Comparison of ENCODE assay signal across 11 cellular contexts in the genomic region with DNA sequence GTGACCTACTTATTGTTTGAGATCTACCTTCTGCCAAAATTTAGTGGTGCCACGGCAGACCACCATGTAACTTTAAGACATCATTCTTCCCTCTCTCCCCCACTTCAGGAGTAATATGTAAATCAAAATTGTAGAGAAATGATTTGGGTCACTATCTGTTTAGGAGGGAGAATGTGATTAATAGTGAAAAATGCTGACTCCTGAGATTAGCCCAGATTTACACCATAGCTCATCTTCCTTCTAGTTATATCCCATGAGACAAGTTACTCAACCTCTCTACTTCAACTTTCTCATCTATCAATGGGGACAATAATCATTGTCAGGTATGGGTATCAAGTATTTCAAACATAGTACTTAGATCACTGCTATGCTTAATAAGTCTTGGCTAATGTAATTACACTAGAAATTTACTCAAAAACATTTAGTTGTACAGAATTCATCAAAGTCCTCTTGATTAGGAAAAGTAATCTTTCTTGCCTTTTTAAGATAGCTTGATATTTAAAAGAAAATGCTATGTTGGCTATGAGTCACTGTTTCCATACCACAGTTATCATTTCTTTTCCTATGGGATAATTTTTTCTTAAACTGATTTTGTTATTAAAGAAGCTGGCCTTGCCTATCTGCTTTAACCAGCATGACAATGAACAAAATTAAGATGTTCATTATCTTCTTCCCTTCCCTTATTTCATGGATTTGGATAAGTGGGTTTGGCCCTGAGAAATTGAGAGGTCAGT.
DNase-seq lines count a peak whose midpoint lies in the region; ATAC-seq, FAIRE-seq and TF ChIP-seq lines count a peak whose summit lies in the region.
"Had no signal": no experiment of that assay in that cellular context is flagged by ENCODE, and none has a peak within 500 bp of the region (broad histone marks: within the 10 kb centered on the region; RNA-seq: fewer than 3 reads in every experiment).

No MANE protein-coding gene starts in this region.

- H3K4me2 ChIP-seq in GM23248 (ENCODE audit: unreplicated experiment): no peak overlapping the region
- no peak overlapping the region for H3K4me2 ChIP-seq in astrocyte (ENCODE audit: low read length)

- ATAC-seq in HG03095 (IDR thresholded peaks at IDR 0.05; ENCODE audit: unreplicated experiment): no peak
- ATAC-seq: HCT116 had no signal

- no peaks in the 10 kb centered on the region for H3K9me2 ChIP-seq in GM23248 (ENCODE audit: insufficient read depth)

- 91 to 94% methylated on average over 1 of the region's 1 CpG for WGBS in GM23248 (ENCODE audit: low coverage in 1 of 2, low lambda C conversion rate in 2 of 2, missing lambda C conversion rate in 2 of 2), 2 experiments

- H2AFZ ChIP-seq in GM23248 (no peak overlapping the region), astrocyte (ENCODE audit: low read depth, low read length) (no peak overlapping the region)

- no peaks in the 10 kb centered on the region for H3K36me3 ChIP-seq in GM23248 (ENCODE audit: low read depth)
- no peaks in the 10 kb centered on the region for H3K36me3 ChIP-seq in astrocyte (ENCODE audit: insufficient read depth, low read length)
- no peaks in the 10 kb centered on the region for H3K36me3 ChIP-seq in ascending aorta

- H4K20me1 ChIP-seq in GM23248 (ENCODE audit: insufficient read depth): no peaks in the 10 kb centered on the region
- H4K20me1 ChIP-seq in astrocyte (ENCODE audit: insufficient read depth, low read length): no peaks in the 10 kb centered on the region

- no peak for FAIRE-seq in astrocyte (lab: Jason Lieb, UNC)
- FAIRE-seq: H54 had no signal

- no peaks in the 10 kb centered on the region for H3K9me3 Mint-ChIP-seq in astrocyte (ENCODE audit: unreplicated experiment)

- no peaks in the 10 kb centered on the region for H3K9me3 ChIP-seq in GM23248 (ENCODE audit: low read depth)
- H3K9me3 ChIP-seq in astrocyte (ENCODE audit: insufficient read depth, low read depth, low read length): no peaks in the 10 kb centered on the region
- no peaks in the 10 kb centered on the region for H3K9me3 ChIP-seq in ascending aorta
- H3K9me3 ChIP-seq: Caco-2 had no signal

- no peak for TF ChIP-seq CTCF in astrocyte (IDR thresholded peaks at IDR 0.05; ENCODE audit: insufficient read depth, low read depth, low read length)
- no peak for TF ChIP-seq CTCF in fibroblast of the aortic adventitia (IDR thresholded peaks at IDR 0.05; ENCODE audit: insufficient read depth, low read length)
- no peak for TF ChIP-seq CTCF in ascending aorta (IDR thresholded peaks at IDR 0.05)

- H3K4me1 ChIP-seq in GM23248 (ENCODE audit: insufficient read depth) (no peaks in the 10 kb centered on the region), astrocyte (ENCODE audit: insufficient read depth, low read length) (no peaks in the 10 kb centered on the region), ascending aorta (no peaks in the 10 kb centered on the region)

- no peak overlapping the region for H3K4me3 ChIP-seq in GM23248
- H3K4me3 ChIP-seq in astrocyte (ENCODE audit: insufficient read depth, low read depth, low read length): no peak overlapping the region
- no peak overlapping the region for H3K4me3 ChIP-seq in fibroblast of the aortic adventitia (ENCODE audit: low read depth, low read length)
- H3K4me3 ChIP-seq in ascending aorta: no peak overlapping the region

- H3K4me1 Mint-ChIP-seq in astrocyte (ENCODE audit: low read depth, unreplicated experiment): no peaks in the 10 kb centered on the region
- H3K4me1 Mint-ChIP-seq: CD8-positive, alpha-beta memory T cell had no signal

- H3F3A ChIP-seq in GM23248 (ENCODE audit: insufficient read depth): no peaks in the 10 kb centered on the region

- H3K27ac ChIP-seq in GM23248 (no peak overlapping the region), astrocyte (ENCODE audit: low read depth, low read length) (no peak overlapping the region), ascending aorta (no peak overlapping the region)

- intact Hi-C loops in ascending aorta (cut with DNase I): no loop called here

- H3K27me3 Mint-ChIP-seq in astrocyte (ENCODE audit: low read depth, unreplicated experiment): no peaks in the 10 kb centered on the region
- H3K27me3 Mint-ChIP-seq: CD8-positive, alpha-beta memory T cell had no signal

- peak; percentile 3 for DNase-seq in GM23248
- DNase-seq in astrocyte (ENCODE audit: low read depth): peak; percentile 26
- DNase-seq in fibroblast of the aortic adventitia (ENCODE audit: low read depth): peak; percentile 53
- DNase-seq in UCSD-AML1 (lab: John Stamatoyannopoulos, UW; ENCODE audit: unreplicated experiment): no peak
- DNase-seq in ascending aorta (ENCODE audit: low spot score in 2 of 2): no peak
- DNase-seq: Caco-2; CD8-positive, alpha-beta memory T cell had no signal

- H3K9ac ChIP-seq in GM23248: no peak overlapping the region
- no peak overlapping the region for H3K9ac ChIP-seq in astrocyte (ENCODE audit: low read length)

- H3K27me3 ChIP-seq in GM23248 (replicated peaks; ENCODE audit: insufficient read depth) (no peaks in the 10 kb centered on the region), astrocyte (ENCODE audit: insufficient read depth, low read length) (no peaks in the 10 kb centered on the region), ascending aorta (no peaks in the 10 kb centered on the region)

- no peak overlapping the region for H3K4me3 Mint-ChIP-seq in astrocyte (ENCODE audit: unreplicated experiment)
- H3K4me3 Mint-ChIP-seq: CD14-positive monocyte; CD8-positive, alpha-beta memory T cell had no signal

- H3K27ac Mint-ChIP-seq in astrocyte (ENCODE audit: unreplicated experiment): no peak overlapping the region
- H3K27ac Mint-ChIP-seq: CD14-positive monocyte; CD8-positive, alpha-beta memory T cell had no signal

- H3K79me2 ChIP-seq in GM23248 (ENCODE audit: insufficient read depth) (no peaks in the 10 kb centered on the region), astrocyte (ENCODE audit: insufficient read depth, low read length) (no peaks in the 10 kb centered on the region)

- in situ Hi-C loops in GM23248 (cut with MboI): no loop called here

- H3K36me3 Mint-ChIP-seq in astrocyte (ENCODE audit: low read depth, unreplicated experiment): no peaks in the 10 kb centered on the region
- H3K36me3 Mint-ChIP-seq: CD8-positive, alpha-beta memory T cell had no signal

Comparison
In these comparisons a context has a peak if more than half of its experiments do, and no peak if none do; other contexts are left out.
1. DNase-seq: peak in GM23248 (single experiment), astrocyte (single experiment) and fibroblast of the aortic adventitia (single experiment); none in UCSD-AML1 (single experiment) and ascending aorta (0 of 2).